In the genomic region with DNA sequence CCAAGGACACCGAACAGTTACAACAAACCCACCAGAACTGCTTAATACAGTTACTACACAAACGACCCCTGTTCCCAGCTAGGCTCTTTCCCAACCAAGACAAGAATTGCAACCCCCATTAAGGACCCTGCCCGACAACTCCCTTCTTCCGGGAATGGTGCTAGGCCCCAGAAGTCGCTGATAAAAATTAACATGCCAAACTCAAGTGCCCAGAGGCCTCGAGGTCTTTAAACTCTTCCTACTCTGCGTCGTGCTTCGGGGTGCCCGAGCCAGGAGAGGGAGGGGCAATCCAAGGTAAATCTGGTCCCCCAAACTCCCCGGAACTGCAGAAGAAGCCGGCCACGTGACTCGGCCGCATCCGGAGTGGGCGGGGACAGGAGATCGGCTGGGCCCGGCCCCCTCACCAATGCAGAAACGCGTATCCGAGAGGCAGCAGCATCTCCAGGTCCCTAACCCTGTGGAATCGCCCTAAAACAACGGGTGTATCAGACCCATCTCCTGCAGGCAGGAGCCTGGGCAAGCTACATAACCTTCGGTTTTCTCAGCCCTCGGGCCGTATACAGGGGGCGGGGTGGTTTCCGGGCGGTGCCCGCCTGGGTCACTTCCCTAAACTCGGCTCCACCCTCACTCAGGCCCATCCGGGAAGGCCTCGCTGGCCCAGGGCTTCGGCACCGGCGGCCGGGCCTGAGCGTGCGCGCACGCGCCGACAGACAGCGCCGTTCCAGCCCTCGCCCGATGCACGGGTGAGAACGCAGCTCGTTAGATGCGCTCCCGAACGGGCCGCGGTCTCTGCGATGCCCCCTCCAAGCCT, we compare ENCODE assay signal across 8 cellular contexts.
DNase-seq lines count a peak whose midpoint lies in the region; ATAC-seq lines count a peak whose summit lies in the region.

No MANE protein-coding gene starts in this region.

- H3K9ac ChIP-seq in stomach smooth muscle (ENCODE audit: low read length in 2 of 2): peak overlapping the region; percentile 80 to 89

- H3K27me3 ChIP-seq in ACC112 (ENCODE audit: insufficient read depth, low read length): no peaks in the 10 kb centered on the region
- H3K27me3 ChIP-seq in neuron (ENCODE audit: insufficient read depth, low read length): no peaks in the 10 kb centered on the region
- H3K27me3 ChIP-seq in stomach smooth muscle (ENCODE audit: control insufficient read depth in 1 of 2, insufficient read depth in 2 of 2, low read length in 2 of 2): no peaks in the 10 kb centered on the region

- DNase-seq in RPMI8226: peak; percentile 88
- peak; percentile 86 for DNase-seq in activated gamma-delta T cell treated with Interleukin-2 at 50 U/mL for 16 hours
- DNase-seq in foreskin melanocyte: peak; percentile 75

- H3K4me1 ChIP-seq in ACC112 (ENCODE audit: control insufficient read depth, insufficient read depth, low read length, unreplicated experiment) (peaks cover 10% of the 10 kb centered on the region), neuron (ENCODE audit: insufficient read depth, low read length) (peaks cover 28% of the 10 kb centered on the region), stomach smooth muscle (ENCODE audit: control insufficient read depth, insufficient read depth, low read length) (peaks cover 55% of the 10 kb centered on the region)

- H3K9me3 ChIP-seq in neuron (ENCODE audit: low read length) (no peaks in the 10 kb centered on the region), stomach smooth muscle (ENCODE audit: control insufficient read depth in 2 of 2, low read length in 2 of 2) (no peaks in the 10 kb centered on the region)

- H3K79me2 ChIP-seq in ACC112 (ENCODE audit: control insufficient read depth, insufficient read depth, low read length, unreplicated experiment): peaks cover 53% of the 10 kb centered on the region

- H3K4me3 ChIP-seq in ACC112 (ENCODE audit: low read depth, low read length): peak overlapping the region; percentile 99
- H3K4me3 ChIP-seq in neuron (ENCODE audit: low read length): peak overlapping the region; percentile 97
- peak overlapping the region; percentile 86 to 98 for H3K4me3 ChIP-seq in stomach smooth muscle (ENCODE audit: low read length in 2 of 2)

- H3K36me3 ChIP-seq in ACC112 (ENCODE audit: insufficient read depth, low read length) (peaks cover 42% of the 10 kb centered on the region), neuron (ENCODE audit: insufficient read depth, low read length) (peaks cover 51% of the 10 kb centered on the region), stomach smooth muscle (ENCODE audit: control insufficient read depth in 2 of 2, insufficient read depth in 2 of 2, low read length in 2 of 2) (peaks cover 37 to 41% of the 10 kb centered on the region in 2 donors)

- no peak overlapping the region for H2AFZ ChIP-seq in ACC112 (ENCODE audit: low read length, unreplicated experiment)
- H2AFZ ChIP-seq in neuron (ENCODE audit: low read depth, low read length): no peak overlapping the region

- peak overlapping the region; percentile 79 for H3K27ac ChIP-seq in ACC112 (ENCODE audit: low read depth, low read length)
- H3K27ac ChIP-seq in stomach smooth muscle (ENCODE audit: low read length): peak overlapping the region; percentile 100

- peak; percentile 35 for ATAC-seq in GM18511 (IDR thresholded peaks at IDR 0.05; ENCODE audit: unreplicated experiment)
- ATAC-seq in HG03442 (IDR thresholded peaks at IDR 0.05; ENCODE audit: unreplicated experiment): peak; percentile 23

Comparison
In these comparisons a context has a peak if more than half of its experiments do, and no peak if none do; other contexts are left out.
1. Peak in every context shown above with its lines: DNase-seq, ATAC-seq, H3K4me3 ChIP-seq and H3K27ac ChIP-seq.